Comparison of ENCODE assay signal across 8 cellular contexts in the genomic region with DNA sequence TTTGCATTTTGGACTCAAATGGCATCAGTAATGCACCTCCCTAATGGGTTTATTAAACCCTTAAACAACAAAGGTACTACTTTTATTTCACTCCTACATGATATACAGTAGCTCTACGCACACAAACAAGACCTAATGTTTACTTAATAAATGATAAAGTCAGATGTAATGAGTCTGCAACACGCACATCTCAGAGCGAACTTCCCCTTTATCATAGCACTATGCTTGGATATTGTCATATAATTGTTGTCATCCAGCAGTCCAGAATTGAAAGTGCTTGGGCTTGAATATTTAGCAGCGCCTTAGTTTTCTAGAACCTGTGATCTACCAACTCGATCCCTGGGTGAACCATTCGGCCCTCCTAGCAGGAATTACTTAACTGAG. TPM values are rescaled to one million over a fixed set of nuclear protein-coding genes. Genes with fewer than 3 reads are reported as not detected.
DNase-seq lines count a peak whose midpoint lies in the region; ATAC-seq and TF ChIP-seq lines count a peak whose summit lies in the region.

No MANE protein-coding gene starts in this region.

- peaks cover 6% of the 10 kb centered on the region for H3K9me3 Mint-ChIP-seq in neural progenitor cell

- H3K27me3 Mint-ChIP-seq in neural progenitor cell (ENCODE audit: insufficient read depth, low read depth) = no peaks in the 10 kb centered on the region

- H3F3A ChIP-seq in neural progenitor cell (ENCODE audit: low read depth) = no peaks in the 10 kb centered on the region

- CTCF ChIA-PET in HEK293 (lab: Yijun Ruan, JAX) = no interaction called here

- H3K4me2 ChIP-seq in neural progenitor cell = peak overlapping the region; percentile 83

- no peaks in the 10 kb centered on the region for H3K9me3 ChIP-seq in ES-I3 (ENCODE audit: control insufficient read depth, insufficient read depth, low read length)
- H3K9me3 ChIP-seq in HEK293 (ENCODE audit: control insufficient read depth, insufficient read depth, low read depth, low read length) = no peaks in the 10 kb centered on the region
- H3K9me3 ChIP-seq in endocrine pancreas (ENCODE audit: control insufficient read depth, low read length) = no peaks in the 10 kb centered on the region
- no peaks in the 10 kb centered on the region for H3K9me3 ChIP-seq in neural progenitor cell (ENCODE audit: low read depth)

- H2AFZ ChIP-seq in neural progenitor cell (replicated peaks) = peak overlapping the region; percentile 94

- H3K4me3 Mint-ChIP-seq in neural progenitor cell = peak overlapping the region; percentile 86

- H3K9ac ChIP-seq in ES-I3 (ENCODE audit: low read depth, low read length) = peak overlapping the region; percentile 73
- no peak overlapping the region for H3K9ac ChIP-seq in endocrine pancreas (ENCODE audit: control insufficient read depth, insufficient read depth, low read length)
- peak overlapping the region; percentile 43 for H3K9ac ChIP-seq in neural progenitor cell

- POLR2A ChIA-PET in HEK293 (lab: Yijun Ruan, JAX) = interaction anchor here (1.0 to 1.1 kb wide), 2 partner anchors 9 to 11 kb away, joined by 3 read pairs; no protein-coding TSS in a partner anchor

- H3K36me3 ChIP-seq in ES-I3 (ENCODE audit: insufficient read depth, low read length) (no peaks in the 10 kb centered on the region), HEK293 (ENCODE audit: control insufficient read depth in 2 of 2, insufficient read depth in 1 of 2, low read length in 2 of 2) (peaks cover 0 to 3% of the 10 kb centered on the region in 2 experiments; a peak in 1 of 3 replicates), endocrine pancreas (ENCODE audit: control insufficient read depth, insufficient read depth, low read length) (no peaks in the 10 kb centered on the region), neural progenitor cell (no peaks in the 10 kb centered on the region)

- no peak for ATAC-seq in HG03095 (IDR thresholded peaks at IDR 0.05; ENCODE audit: unreplicated experiment)
- ATAC-seq in GM18517 (IDR thresholded peaks at IDR 0.05; ENCODE audit: unreplicated experiment) = no peak

- peaks cover 45% of the 10 kb centered on the region for H3K79me2 ChIP-seq in neural progenitor cell (ENCODE audit: low read depth)

- H3K36me3 Mint-ChIP-seq in neural progenitor cell = peaks cover 10% of the 10 kb centered on the region

- H3K27me3 ChIP-seq in endocrine pancreas (ENCODE audit: control insufficient read depth, insufficient read depth, low read length) (no peaks in the 10 kb centered on the region), neural progenitor cell (no peaks in the 10 kb centered on the region)

- H3K4me1 ChIP-seq in ES-I3 (ENCODE audit: insufficient read depth, low read length) = 0 out of 2 replicates have a peak, but pooled peaks cover 4% of the 10 kb centered on the region
- no peaks in the 10 kb centered on the region; the same call in 1 of the 2 replicates for H3K4me1 ChIP-seq in HEK293 (ENCODE audit: control insufficient read depth, insufficient read depth, low read length)
- no peaks in the 10 kb centered on the region for H3K4me1 ChIP-seq in endocrine pancreas (ENCODE audit: control insufficient read depth, insufficient read depth, low read length)
- peaks cover 5% of the 10 kb centered on the region for H3K4me1 ChIP-seq in neural progenitor cell

- TF ChIP-seq CTCF in HEK293 (tag by site-specific recombination; IDR thresholded peaks at IDR 0.05) (no peak), neural progenitor cell (IDR thresholded peaks at IDR 0.05) (no peak)

- H3K27ac ChIP-seq in HEK293 (ENCODE audit: extremely low read depth, low read depth, low read length) (peak overlapping the region; percentile 68), neural progenitor cell (no peak overlapping the region)

- peak overlapping the region; percentile 63 for H3K4me3 ChIP-seq in HEK293 (ENCODE audit: low read depth, low read length)
- peak overlapping the region; percentile 92 for H3K4me3 ChIP-seq in endocrine pancreas (ENCODE audit: control insufficient read depth, insufficient read depth, low read length)
- H3K4me3 ChIP-seq in neural progenitor cell = peak overlapping the region; percentile 66

- DNase-seq in OCI-M1 (lab: John Stamatoyannopoulos, UW) (peak; percentile 86), neural progenitor cell (ENCODE audit: low spot score) (no peak), NCI-H446 treated with DMSO at 0.1 percent for 48 hours (lab: John Stamatoyannopoulos, UW) (no peak)

- H3K4me1 Mint-ChIP-seq in neural progenitor cell = peaks cover 18% of the 10 kb centered on the region

- H4K20me1 ChIP-seq in neural progenitor cell (ENCODE audit: low read depth) = no peaks in the 10 kb centered on the region

- no peak overlapping the region for H3K27ac Mint-ChIP-seq in neural progenitor cell

TF ChIP-seq in HEK293, 187 proteins besides CTCF, POLR2A, EP300 and RAD21:
- TF ChIP-seq, protein P1, sequence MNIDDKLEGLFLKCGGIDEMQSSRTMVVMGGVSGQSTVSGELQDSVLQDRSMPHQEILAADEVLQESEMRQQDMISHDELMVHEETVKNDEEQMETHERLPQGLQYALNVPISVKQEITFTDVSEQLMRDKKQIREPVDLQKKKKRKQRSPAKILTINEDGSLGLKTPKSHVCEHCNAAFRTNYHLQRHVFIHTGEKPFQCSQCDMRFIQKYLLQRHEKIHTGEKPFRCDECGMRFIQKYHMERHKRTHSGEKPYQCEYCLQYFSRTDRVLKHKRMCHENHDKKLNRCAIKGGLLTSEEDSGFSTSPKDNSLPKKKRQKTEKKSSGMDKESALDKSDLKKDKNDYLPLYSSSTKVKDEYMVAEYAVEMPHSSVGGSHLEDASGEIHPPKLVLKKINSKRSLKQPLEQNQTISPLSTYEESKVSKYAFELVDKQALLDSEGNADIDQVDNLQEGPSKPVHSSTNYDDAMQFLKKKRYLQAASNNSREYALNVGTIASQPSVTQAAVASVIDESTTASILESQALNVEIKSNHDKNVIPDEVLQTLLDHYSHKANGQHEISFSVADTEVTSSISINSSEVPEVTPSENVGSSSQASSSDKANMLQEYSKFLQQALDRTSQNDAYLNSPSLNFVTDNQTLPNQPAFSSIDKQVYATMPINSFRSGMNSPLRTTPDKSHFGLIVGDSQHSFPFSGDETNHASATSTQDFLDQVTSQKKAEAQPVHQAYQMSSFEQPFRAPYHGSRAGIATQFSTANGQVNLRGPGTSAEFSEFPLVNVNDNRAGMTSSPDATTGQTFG (tag by site-specific recombination; IDR thresholded peaks at IDR 0.05; ENCODE audit: borderline replicate concordance) = no peak
- no peak for TF ChIP-seq ZNF169 (tag by site-specific recombination; IDR thresholded peaks at IDR 0.05)
- no peak for TF ChIP-seq KLF10 (tag by site-specific recombination; IDR thresholded peaks at IDR 0.05)
- TF ChIP-seq TRIM28 (IDR thresholded peaks at IDR 0.05; ENCODE audit: borderline replicate concordance, low read length) = no peak
- no peak for TF ChIP-seq YY2 (tag by site-specific recombination; IDR thresholded peaks at IDR 0.05)
- no peak for TF ChIP-seq ZNF433 (tag by site-specific recombination; IDR thresholded peaks at IDR 0.05; ENCODE audit: low read depth)
- no peak for TF ChIP-seq ZIC2 (tag by site-specific recombination; IDR thresholded peaks at IDR 0.05)
- no peak for TF ChIP-seq ZNF391 (tag by site-specific recombination; IDR thresholded peaks at IDR 0.05; ENCODE audit: borderline replicate concordance, low read depth)
- TF ChIP-seq ZNF214 (tag by site-specific recombination; IDR thresholded peaks at IDR 0.05; ENCODE audit: borderline replicate concordance) = no peak
- TF ChIP-seq ZNF354C (tag by site-specific recombination; IDR thresholded peaks at IDR 0.05; ENCODE audit: borderline replicate concordance, low read depth) = no peak
- TF ChIP-seq FEZF1 (tag by site-specific recombination; IDR thresholded peaks at IDR 0.05) = no peak
- no peak for TF ChIP-seq ZNF548 (tag by site-specific recombination; IDR thresholded peaks at IDR 0.05)
- TF ChIP-seq ZNF140 (tag by site-specific recombination; IDR thresholded peaks at IDR 0.05) = no peak
- TF ChIP-seq ZNF473 (tag by site-specific recombination; IDR thresholded peaks at IDR 0.05) = no peak
- TF ChIP-seq, protein P2, sequence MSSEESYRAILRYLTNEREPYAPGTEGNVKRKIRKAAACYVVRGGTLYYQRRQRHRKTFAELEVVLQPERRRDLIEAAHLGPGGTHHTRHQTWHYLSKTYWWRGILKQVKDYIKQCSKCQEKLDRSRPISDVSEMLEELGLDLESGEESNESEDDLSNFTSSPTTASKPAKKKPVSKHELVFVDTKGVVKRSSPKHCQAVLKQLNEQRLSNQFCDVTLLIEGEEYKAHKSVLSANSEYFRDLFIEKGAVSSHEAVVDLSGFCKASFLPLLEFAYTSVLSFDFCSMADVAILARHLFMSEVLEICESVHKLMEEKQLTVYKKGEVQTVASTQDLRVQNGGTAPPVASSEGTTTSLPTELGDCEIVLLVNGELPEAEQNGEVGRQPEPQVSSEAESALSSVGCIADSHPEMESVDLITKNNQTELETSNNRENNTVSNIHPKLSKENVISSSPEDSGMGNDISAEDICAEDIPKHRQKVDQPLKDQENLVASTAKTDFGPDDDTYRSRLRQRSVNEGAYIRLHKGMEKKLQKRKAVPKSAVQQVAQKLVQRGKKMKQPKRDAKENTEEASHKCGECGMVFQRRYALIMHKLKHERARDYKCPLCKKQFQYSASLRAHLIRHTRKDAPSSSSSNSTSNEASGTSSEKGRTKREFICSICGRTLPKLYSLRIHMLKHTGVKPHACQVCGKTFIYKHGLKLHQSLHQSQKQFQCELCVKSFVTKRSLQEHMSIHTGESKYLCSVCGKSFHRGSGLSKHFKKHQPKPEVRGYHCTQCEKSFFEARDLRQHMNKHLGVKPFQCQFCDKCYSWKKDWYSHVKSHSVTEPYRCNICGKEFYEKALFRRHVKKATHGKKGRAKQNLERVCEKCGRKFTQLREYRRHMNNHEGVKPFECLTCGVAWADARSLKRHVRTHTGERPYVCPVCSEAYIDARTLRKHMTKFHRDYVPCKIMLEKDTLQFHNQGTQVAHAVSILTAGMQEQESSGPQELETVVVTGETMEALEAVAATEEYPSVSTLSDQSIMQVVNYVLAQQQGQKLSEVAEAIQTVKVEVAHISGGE (tag by site-specific recombination; conservative IDR thresholded peaks at IDR 0.05; ENCODE audit: low read depth) = no peak
- TF ChIP-seq ZFP41 (tag by site-specific recombination; IDR thresholded peaks at IDR 0.05; ENCODE audit: borderline replicate concordance) = no peak
- TF ChIP-seq SALL2 (tag by site-specific recombination; IDR thresholded peaks at IDR 0.05; ENCODE audit: borderline replicate concordance) = no peak
- TF ChIP-seq ZNF202 (tag by site-specific recombination; IDR thresholded peaks at IDR 0.05; ENCODE audit: borderline replicate concordance) = no peak
TF ChIP-seq in HEK293: peak in this region for 0.

RNA-seq across cellular contexts. Expression of a gene that starts 0.8 kb away (rescaled TPM):
- total RNA-seq in neural progenitor cell (ENCODE audit: low replicate concordance) = 40.2 and 44.6 TPM in 2 replicates
